ENCODE assay signal across 25 cellular contexts in the genomic region with DNA sequence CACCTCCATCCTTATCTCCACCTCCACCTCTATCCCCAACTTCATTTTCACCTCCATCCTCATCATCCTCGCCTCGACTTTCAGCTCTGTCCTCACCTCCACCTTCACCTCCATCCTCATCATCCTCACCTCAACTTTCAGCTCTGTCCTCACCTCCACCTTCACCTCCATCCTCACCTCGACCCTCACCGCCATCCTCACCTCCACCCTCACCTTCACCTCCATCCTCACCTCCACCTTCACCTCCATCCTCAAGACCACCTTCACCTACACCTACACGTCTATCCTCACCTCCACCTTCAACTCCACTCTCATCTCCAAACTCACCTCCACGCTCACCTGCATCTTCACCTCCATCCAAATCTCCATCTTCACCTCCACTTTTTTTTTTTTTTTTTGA.
"Had no signal": no experiment of that assay in that cellular context is flagged by ENCODE, and none has a peak within 500 bp of the region (broad histone marks: within the 10 kb centered on the region; RNA-seq: fewer than 3 reads in every experiment).

No MANE protein-coding gene starts in this region.

- H3K4me3 Mint-ChIP-seq: activated T-cell treated with anti-CD3 and anti-CD28 coated beads, Interleukin-2, amount 50 U/mL, for 72 hours; natural killer cell treated with Interleukin-12 subunit alpha and Interleukin-12 subunit beta and Interleukin-15 and Interleukin-18, amount 100 ng/mL, for 72 hours; stimulated activated naive CD8-positive, alpha-beta T cell treated with anti-CD3 and anti-CD28 coated beads, Interleukin-15, Interleukin-2, amounts not matched to agents 100 ng/mL and 50 ng/mL, for 24 hours; WTC11 had no signal

- H3K27ac Mint-ChIP-seq: activated T-cell treated with anti-CD3 and anti-CD28 coated beads, Interleukin-2, amount 50 U/mL, for 72 hours; natural killer cell treated with Interleukin-12 subunit alpha and Interleukin-12 subunit beta and Interleukin-15 and Interleukin-18, amount 100 ng/mL, for 72 hours; stimulated activated naive CD8-positive, alpha-beta T cell treated with anti-CD3 and anti-CD28 coated beads, Interleukin-15, Interleukin-2, amounts not matched to agents 100 ng/mL and 50 ng/mL, for 24 hours; WTC11 had no signal

- H3K4me3 ChIP-seq: adrenal gland, esophagus squamous epithelium, gastrocnemius medialis, pancreas, psoas muscle, right atrium auricular region, thyroid gland, uterus had no signal

- H3K27me3 Mint-ChIP-seq: natural killer cell treated with Interleukin-12 subunit alpha and Interleukin-12 subunit beta and Interleukin-15 and Interleukin-18, amount 100 ng/mL, for 72 hours; stimulated activated naive CD8-positive, alpha-beta T cell treated with anti-CD3 and anti-CD28 coated beads, Interleukin-15, Interleukin-2, amounts not matched to agents 100 ng/mL and 50 ng/mL, for 24 hours had no signal

- H3K4me1 Mint-ChIP-seq: WTC11 had no signal

- H3K36me3 ChIP-seq: adrenal gland, pancreas, right atrium auricular region, thyroid gland, uterus had no signal

- H3K27me3 ChIP-seq: adrenal gland, esophagus squamous epithelium, gastrocnemius medialis, neutrophil, pancreas, right atrium auricular region, thyroid gland, uterus had no signal

- H3K27ac ChIP-seq: adrenal gland, esophagus squamous epithelium, gastrocnemius medialis, neutrophil, pancreas, psoas muscle, right atrium auricular region, thyroid gland, uterus had no signal

- DNase-seq: activated CD4-positive, alpha-beta T cell treated with anti-CD3 and anti-CD28 coated beads, Interleukin-2, amount 50 U/mL, for 48 hours; activated effector memory CD4-positive, alpha-beta T cell treated with anti-CD3 and anti-CD28 coated beads, Interleukin-2, amount 50 U/mL, for 16 hours; activated naive CD4-positive, alpha-beta T cell treated with anti-CD3 and anti-CD28 coated beads, Interleukin-2, amount 50 U/mL, for 16 hours; activated T-cell treated with anti-CD3 and anti-CD28 coated beads, Interleukin-2, amount 50 U/mL, for 72 hours; adrenal gland; central memory CD4-positive, alpha-beta T cell; effector memory CD4-positive, alpha-beta T cell; esophagus squamous epithelium; gastrocnemius medialis; hippocampal formation; pancreas; psoas muscle; stimulated activated CD4-positive, alpha-beta T cell treated with anti-CD3 and anti-CD28 coated beads, Interleukin-4, amount 100 ng/mL, for 24 hours; substantia nigra; T-helper 1 cell; thyroid gland; uterus had no signal

- FAIRE-seq: astrocyte, endothelial cell of umbilical vein, pancreas, TTC549 had no signal

- H3K9me3 ChIP-seq: pancreas, thyroid gland, uterus had no signal

- H3K4me1 ChIP-seq: gastrocnemius medialis, pancreas, psoas muscle, right atrium auricular region, thyroid gland, uterus had no signal

- ATAC-seq: activated T-cell treated with anti-CD3 and anti-CD28 coated beads, Interleukin-2, amount 50 U/mL, for 72 hours; gastrocnemius medialis; pancreas; psoas muscle; WTC11 had no signal
